Comparison of ENCODE assay signal across 2 cellular contexts in the genomic region with DNA sequence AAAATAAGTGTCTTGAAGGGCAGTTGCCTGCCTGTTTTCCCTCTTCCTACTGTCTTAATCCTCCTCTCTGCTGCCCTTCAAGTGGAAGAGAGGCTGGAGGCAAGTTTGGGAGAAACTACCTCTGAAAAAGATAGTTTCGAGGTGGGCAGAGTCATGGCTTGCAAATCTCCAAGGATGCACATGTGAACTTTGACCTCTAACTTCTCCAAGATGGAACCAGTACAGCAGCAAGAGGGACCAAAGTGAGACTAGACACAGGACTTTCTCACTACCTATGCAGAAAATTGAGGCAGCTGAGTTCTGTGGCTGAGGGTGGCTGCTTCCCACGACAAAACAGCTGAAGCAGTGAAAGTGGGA.
TF ChIP-seq lines count a peak whose summit lies in the region.

No MANE protein-coding gene starts in this region.

TF ChIP-seq in A549, 52 proteins besides CTCF, POLR2A, EP300 and RAD21:
- no peak for TF ChIP-seq HOXA7 (CRISPR knock-in tag; IDR thresholded peaks at IDR 0.05)
- no peak for TF ChIP-seq FOSB (CRISPR knock-in tag; IDR thresholded peaks at IDR 0.05)
- TF ChIP-seq, protein P1, sequence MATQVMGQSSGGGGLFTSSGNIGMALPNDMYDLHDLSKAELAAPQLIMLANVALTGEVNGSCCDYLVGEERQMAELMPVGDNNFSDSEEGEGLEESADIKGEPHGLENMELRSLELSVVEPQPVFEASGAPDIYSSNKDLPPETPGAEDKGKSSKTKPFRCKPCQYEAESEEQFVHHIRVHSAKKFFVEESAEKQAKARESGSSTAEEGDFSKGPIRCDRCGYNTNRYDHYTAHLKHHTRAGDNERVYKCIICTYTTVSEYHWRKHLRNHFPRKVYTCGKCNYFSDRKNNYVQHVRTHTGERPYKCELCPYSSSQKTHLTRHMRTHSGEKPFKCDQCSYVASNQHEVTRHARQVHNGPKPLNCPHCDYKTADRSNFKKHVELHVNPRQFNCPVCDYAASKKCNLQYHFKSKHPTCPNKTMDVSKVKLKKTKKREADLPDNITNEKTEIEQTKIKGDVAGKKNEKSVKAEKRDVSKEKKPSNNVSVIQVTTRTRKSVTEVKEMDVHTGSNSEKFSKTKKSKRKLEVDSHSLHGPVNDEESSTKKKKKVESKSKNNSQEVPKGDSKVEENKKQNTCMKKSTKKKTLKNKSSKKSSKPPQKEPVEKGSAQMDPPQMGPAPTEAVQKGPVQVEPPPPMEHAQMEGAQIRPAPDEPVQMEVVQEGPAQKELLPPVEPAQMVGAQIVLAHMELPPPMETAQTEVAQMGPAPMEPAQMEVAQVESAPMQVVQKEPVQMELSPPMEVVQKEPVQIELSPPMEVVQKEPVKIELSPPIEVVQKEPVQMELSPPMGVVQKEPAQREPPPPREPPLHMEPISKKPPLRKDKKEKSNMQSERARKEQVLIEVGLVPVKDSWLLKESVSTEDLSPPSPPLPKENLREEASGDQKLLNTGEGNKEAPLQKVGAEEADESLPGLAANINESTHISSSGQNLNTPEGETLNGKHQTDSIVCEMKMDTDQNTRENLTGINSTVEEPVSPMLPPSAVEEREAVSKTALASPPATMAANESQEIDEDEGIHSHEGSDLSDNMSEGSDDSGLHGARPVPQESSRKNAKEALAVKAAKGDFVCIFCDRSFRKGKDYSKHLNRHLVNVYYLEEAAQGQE (IDR thresholded peaks at IDR 0.05), result no peak
- no peak for TF ChIP-seq MAZ (IDR thresholded peaks at IDR 0.05; ENCODE audit: borderline replicate concordance, low read depth, low read length)
- TF ChIP-seq SMC3 (IDR thresholded peaks at IDR 0.05), result no peak
- TF ChIP-seq NR3C1 (IDR thresholded peaks at IDR 0.05), result no peak
- TF ChIP-seq NFE2L2 (conservative IDR thresholded peaks at IDR 0.05; ENCODE audit: low read length), result no peak
- TF ChIP-seq, protein P2, sequence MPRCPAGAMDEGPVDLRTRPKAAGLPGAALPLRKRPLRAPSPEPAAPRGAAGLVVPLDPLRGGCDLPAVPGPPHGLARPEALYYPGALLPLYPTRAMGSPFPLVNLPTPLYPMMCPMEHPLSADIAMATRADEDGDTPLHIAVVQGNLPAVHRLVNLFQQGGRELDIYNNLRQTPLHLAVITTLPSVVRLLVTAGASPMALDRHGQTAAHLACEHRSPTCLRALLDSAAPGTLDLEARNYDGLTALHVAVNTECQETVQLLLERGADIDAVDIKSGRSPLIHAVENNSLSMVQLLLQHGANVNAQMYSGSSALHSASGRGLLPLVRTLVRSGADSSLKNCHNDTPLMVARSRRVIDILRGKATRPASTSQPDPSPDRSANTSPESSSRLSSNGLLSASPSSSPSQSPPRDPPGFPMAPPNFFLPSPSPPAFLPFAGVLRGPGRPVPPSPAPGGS (IDR thresholded peaks at IDR 0.05), result no peak
- no peak for TF ChIP-seq CBX8 (IDR thresholded peaks at IDR 0.05)
- no peak for TF ChIP-seq CHD2 (IDR thresholded peaks at IDR 0.05; ENCODE audit: low read length, partially characterized antibody)
- no peak for TF ChIP-seq TFCP2L1 (CRISPR knock-in tag; IDR thresholded peaks at IDR 0.05)
- TF ChIP-seq RCOR1 (IDR thresholded peaks at IDR 0.05; ENCODE audit: low read depth, low read length), result no peak

TF ChIP-seq in GM23338, 12 proteins besides CTCF, POLR2A, EP300 and RAD21:
- TF ChIP-seq ZNF114 (CRISPR knock-in tag; IDR thresholded peaks at IDR 0.05) (no peak), POLR2AphosphoS5 (IDR thresholded peaks at IDR 0.05; ENCODE audit: low read depth) (no peak)
